17 cellular contexts compared by ENCODE assay signal in genomic region chr7:76369011-76369410, GRCh38. TPM values are rescaled to one million over a fixed set of nuclear protein-coding genes. Genes with fewer than 3 reads are reported as not detected.
DNase-seq lines count a peak whose midpoint lies in the region; ATAC-seq and TF ChIP-seq lines count a peak whose summit lies in the region.
"Had no signal": no experiment of that assay in that cellular context is flagged by ENCODE, and none has a peak within 500 bp of the region (broad histone marks: within the 10 kb centered on the region; RNA-seq: fewer than 3 reads in every experiment).

No MANE protein-coding gene starts in this region.

- peak; percentile 36; the same call in 1 of the 2 replicates for ATAC-seq in Panc1
- ATAC-seq in foreskin keratinocyte = peak; percentile 24
- no peak for ATAC-seq in GM18907 (IDR thresholded peaks at IDR 0.05; ENCODE audit: unreplicated experiment)
- ATAC-seq in GM21619 (IDR thresholded peaks at IDR 0.05; ENCODE audit: unreplicated experiment) = no peak

- TF ChIP-seq CTCF in Panc1 (IDR thresholded peaks at IDR 0.05) = no peak
- TF ChIP-seq CTCF in foreskin keratinocyte (conservative IDR thresholded peaks at IDR 0.05) = no peak
- no peak for TF ChIP-seq CTCF in neural progenitor cell (IDR thresholded peaks at IDR 0.05)

- H3K4me1 ChIP-seq in Panc1 (ENCODE audit: control insufficient read depth, insufficient read depth, low read length) = peaks cover 7% of the 10 kb centered on the region
- peaks cover 24% of the 10 kb centered on the region for H3K4me1 ChIP-seq in foreskin keratinocyte
- H3K4me1 ChIP-seq in neural progenitor cell = peaks cover 9% of the 10 kb centered on the region

- DNase-seq in ELF-1 (ENCODE audit: low read depth, low spot score) = peak; percentile 24
- DNase-seq in Panc1 (ENCODE audit: low read depth, low spot score) = no peak
- no peak for DNase-seq in foreskin keratinocyte
- no peak for DNase-seq in neural progenitor cell (ENCODE audit: low spot score)
- DNase-seq in nucleus accumbens (lab: John Stamatoyannopoulos, UW) = no peak
- no peak for DNase-seq in MG63
- DNase-seq: CD4-positive, CD25-positive, alpha-beta regulatory T cell; DMS79; GDM1; H7; NCI-H1092; NCI-H2107; NCI-H226; NCI-H69; SIG-M5 had no signal

- no peak overlapping the region for H3K9ac ChIP-seq in neural progenitor cell

- H3K27me3 ChIP-seq in Panc1 (ENCODE audit: control insufficient read depth, insufficient read depth, low read length) = no peaks in the 10 kb centered on the region
- no peaks in the 10 kb centered on the region for H3K27me3 ChIP-seq in foreskin keratinocyte
- H3K27me3 ChIP-seq in neural progenitor cell = no peaks in the 10 kb centered on the region
- no peaks in the 10 kb centered on the region for H3K27me3 ChIP-seq in MG63

- H3K36me3 ChIP-seq in Panc1 (ENCODE audit: control insufficient read depth, insufficient read depth, low read length) (no peaks in the 10 kb centered on the region), neural progenitor cell (no peaks in the 10 kb centered on the region), MG63 (no peaks in the 10 kb centered on the region)

- H3K27ac Mint-ChIP-seq in neural progenitor cell = no peak overlapping the region
- H3K27ac Mint-ChIP-seq: CD4-positive, CD25-positive, alpha-beta regulatory T cell had no signal

- no peaks in the 10 kb centered on the region for H4K20me1 ChIP-seq in neural progenitor cell (ENCODE audit: low read depth)

- H3K27me3 Mint-ChIP-seq in neural progenitor cell (ENCODE audit: insufficient read depth, low read depth) = peaks cover 15% of the 10 kb centered on the region

- no peaks in the 10 kb centered on the region for H3K79me2 ChIP-seq in neural progenitor cell (ENCODE audit: low read depth)

- H3K9me3 Mint-ChIP-seq in neural progenitor cell = no peaks in the 10 kb centered on the region

- peaks cover 13% of the 10 kb centered on the region for H3F3A ChIP-seq in neural progenitor cell (ENCODE audit: low read depth)

- no TSS peak for BruUV-seq in Panc1 (replicated peaks; lab: Mats Ljungman, UMichigan)

- H3K9me3 ChIP-seq in Panc1 (ENCODE audit: control insufficient read depth, insufficient read depth, low read depth, low read length) (no peaks in the 10 kb centered on the region), neural progenitor cell (ENCODE audit: low read depth) (no peaks in the 10 kb centered on the region), MG63 (no peaks in the 10 kb centered on the region)

- CTCF ChIA-PET in Panc1 (lab: Charles Lee) = no interaction called here

- in situ Hi-C loops in Panc1 (cut with HindIII; ENCODE audit: low pct_unique_long_range_greater_than_20kb, low sequenced_read_pairs) = no loop called here

- POLR2A ChIA-PET in Panc1 (lab: Charles Lee) = no interaction called here

- H2AFZ ChIP-seq in neural progenitor cell (replicated peaks) = peak overlapping the region; percentile 5

- H3K4me2 ChIP-seq in neural progenitor cell = no peak overlapping the region

- H3K36me3 Mint-ChIP-seq in neural progenitor cell = no peaks in the 10 kb centered on the region
- H3K36me3 Mint-ChIP-seq: CD4-positive, CD25-positive, alpha-beta regulatory T cell had no signal

- H3K27ac ChIP-seq in Panc1 (ENCODE audit: low read length) (no peak overlapping the region), foreskin keratinocyte (no peak overlapping the region), neural progenitor cell (no peak overlapping the region)

- H3K4me3 Mint-ChIP-seq in neural progenitor cell = no peak overlapping the region
- H3K4me3 Mint-ChIP-seq: CD4-positive, CD25-positive, alpha-beta regulatory T cell had no signal

- H3K4me3 ChIP-seq in Panc1 (ENCODE audit: low read depth in 2 of 2, low read length in 2 of 2) (no peak overlapping the region), neural progenitor cell (no peak overlapping the region), MG63 (no peak overlapping the region)

- peaks cover 21% of the 10 kb centered on the region for H3K4me1 Mint-ChIP-seq in neural progenitor cell

- intact Hi-C loops in Panc1 (cut with micrococcal nuclease; ENCODE audit: unreplicated experiment) = no loop called here

RNA-seq across cellular contexts. Expression of gene YWHAG, which starts 10.2 kb away (rescaled TPM):
- 210 TPM for total RNA-seq in Panc1 (2021; ENCODE audit: unreplicated experiment)
- polyA plus RNA-seq in Panc1 (2012; ENCODE audit: insufficient read length) = 172 TPM
- total RNA-seq in foreskin keratinocyte = 195 and 216 TPM in 2 replicates
- polyA plus RNA-seq in foreskin keratinocyte = 70.5 and 89.6 TPM in 2 replicates
- total RNA-seq in neural progenitor cell (ENCODE audit: low replicate concordance) = 179 and 190 TPM in 2 replicates
- 74.2 and 95.2 TPM in 2 replicates for total RNA-seq in MG63 (2014; rRNA removed; shearing (Covaris generic); ENCODE audit: low replicate concordance)

RNA-seq across cellular contexts. Expression of gene SSC4D, which starts 40.5 kb away (rescaled TPM):
- 1.6 TPM for total RNA-seq in Panc1 (2021; ENCODE audit: unreplicated experiment)
- polyA plus RNA-seq in Panc1 (2012; ENCODE audit: insufficient read length) = 2.3 TPM
- total RNA-seq in foreskin keratinocyte = 1.1 and 1.5 TPM in 2 replicates
- 1.9 and 2.0 TPM in 2 replicates for polyA plus RNA-seq in foreskin keratinocyte
- 0.43 and 6.8 TPM in 2 replicates for total RNA-seq in neural progenitor cell (ENCODE audit: low replicate concordance)
- not detected in 2 replicates for total RNA-seq in MG63 (2014; rRNA removed; shearing (Covaris generic); ENCODE audit: low replicate concordance)
- total RNA-seq: CD4-positive, CD25-positive, alpha-beta regulatory T cell had no signal

RNA-seq across cellular contexts. Expression of gene ZP3, which starts 55.7 kb away (rescaled TPM):
- 23.3 TPM for total RNA-seq in Panc1 (2021; ENCODE audit: unreplicated experiment)
- polyA plus RNA-seq in Panc1 (2012; ENCODE audit: insufficient read length) = 50.3 TPM
- total RNA-seq in foreskin keratinocyte = 7.8 and 10.2 TPM in 2 replicates
- polyA plus RNA-seq in foreskin keratinocyte = 9.8 and 10.3 TPM in 2 replicates
- total RNA-seq in neural progenitor cell (ENCODE audit: low replicate concordance) = 1.7 TPM in 1 of 2 replicates, not detected in the other
- total RNA-seq in MG63 (2014; rRNA removed; shearing (Covaris generic); ENCODE audit: low replicate concordance) = 0.44 and 1.7 TPM in 2 replicates

Comparison
In these comparisons a context has a peak if more than half of its experiments do, and no peak if none do; other contexts are left out.
1. ATAC-seq: peak in Panc1 (single experiment) and foreskin keratinocyte (single experiment); none in GM18907 (single experiment) and GM21619 (single experiment).